8 cellular contexts compared by ENCODE assay signal in the genomic region with DNA sequence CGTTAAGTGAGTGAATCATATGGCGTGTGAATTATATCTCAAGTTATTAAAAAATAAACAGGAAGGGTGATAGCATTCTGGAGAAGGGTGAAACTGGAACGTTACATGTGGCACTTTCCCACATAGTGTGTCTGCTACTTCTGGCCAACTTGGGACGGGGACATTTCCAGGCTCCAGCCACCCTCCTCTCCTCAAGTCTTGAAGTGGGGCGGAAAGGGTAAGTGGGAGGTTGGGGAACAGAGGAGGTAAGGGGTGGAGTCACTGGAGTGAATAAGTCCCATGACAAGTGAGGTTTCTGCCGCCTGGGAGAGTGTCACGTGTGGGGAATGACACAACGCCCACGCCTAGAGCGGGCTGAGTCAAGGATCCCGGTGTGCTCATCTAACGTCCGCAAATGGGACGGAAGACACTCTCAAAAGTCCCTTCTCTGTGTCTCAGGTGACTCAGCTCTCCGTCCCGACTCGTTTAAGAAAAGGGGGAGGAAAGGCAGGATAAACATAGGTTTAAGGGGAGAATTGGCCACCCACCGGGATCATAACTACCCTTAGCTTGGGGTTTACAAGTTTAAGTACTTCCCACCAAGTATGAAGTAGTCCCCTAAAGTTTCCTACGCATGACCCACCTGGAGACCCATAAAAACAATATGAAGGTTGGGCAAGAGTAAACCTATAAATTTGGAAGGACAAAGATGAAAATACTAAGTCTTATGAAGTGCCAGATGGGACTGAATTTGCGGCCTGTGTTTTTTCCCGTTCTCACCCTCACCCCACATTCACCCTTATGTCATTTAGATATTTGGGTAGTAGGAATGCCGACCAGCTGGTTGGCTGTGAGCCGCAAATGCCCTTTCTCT. TPM values are rescaled to one million over a fixed set of nuclear protein-coding genes. Genes with fewer than 3 reads are reported as not detected.
DNase-seq lines count a peak whose midpoint lies in the region; ATAC-seq and TF ChIP-seq lines count a peak whose summit lies in the region.

No MANE protein-coding gene starts in this region.

- H3K36me3 ChIP-seq in KOPT-K1 (ENCODE audit: insufficient read depth, low read length), result no peaks in the 10 kb centered on the region
- no peaks in the 10 kb centered on the region for H3K36me3 ChIP-seq in upper lobe of left lung

- H3K27ac ChIP-seq in KOPT-K1 (ENCODE audit: low read depth, low read length, poor library complexity, severe bottlenecking) (peak overlapping the region; percentile 86), upper lobe of left lung (peak overlapping the region; percentile 96 to 99 (median 98))

- no peaks in the 10 kb centered on the region for H3K27me3 ChIP-seq in upper lobe of left lung

- H3K4me3 ChIP-seq in upper lobe of left lung, result peak overlapping the region; percentile 34 to 88 (median 78)

- WGBS in upper lobe of left lung, 2 donors, result 16% methylated on average over 23 of the region's 23 CpGs

- H3K27ac Mint-ChIP-seq in T-helper 17 cell (peak overlapping the region; percentile 97), progenitor cell of endocrine pancreas (peak overlapping the region; percentile 99)

- TF ChIP-seq POLR2A in GM19099 (IDR thresholded peaks at IDR 0.05; ENCODE audit: extremely low read depth, insufficient read length, low read depth) (peak; percentile 63), upper lobe of left lung (IDR thresholded peaks at IDR 0.05) (peak in 3 of 4 donors; percentile 69 to 95 (median 72))

- H3K36me3 Mint-ChIP-seq in T-helper 17 cell (ENCODE audit: low read depth) (no peaks in the 10 kb centered on the region), progenitor cell of endocrine pancreas (ENCODE audit: insufficient read depth) (no peaks in the 10 kb centered on the region)

- intact Hi-C loops in left ventricle myocardium superior (cut with micrococcal nuclease), result no loop called here

- H3K27me3 Mint-ChIP-seq in T-helper 17 cell, result no peaks in the 10 kb centered on the region
- H3K27me3 Mint-ChIP-seq in progenitor cell of endocrine pancreas, result no peaks in the 10 kb centered on the region

- H3K4me1 Mint-ChIP-seq in T-helper 17 cell (peaks cover 36% of the 10 kb centered on the region), progenitor cell of endocrine pancreas (ENCODE audit: low read depth) (peaks cover 35% of the 10 kb centered on the region)

- H3K9me3 Mint-ChIP-seq in progenitor cell of endocrine pancreas (ENCODE audit: low read depth), result no peaks in the 10 kb centered on the region

- TF ChIP-seq EP300 in upper lobe of left lung (IDR thresholded peaks at IDR 0.05), result peak in 2 of 4 donors; percentile 72 to 96

- peak overlapping the region; percentile 97 for H3K4me3 Mint-ChIP-seq in T-helper 17 cell
- peak overlapping the region; percentile 88 for H3K4me3 Mint-ChIP-seq in progenitor cell of endocrine pancreas (ENCODE audit: low read depth)

- TF ChIP-seq CTCF in progenitor cell of endocrine pancreas (IDR thresholded peaks at IDR 0.05; ENCODE audit: unreplicated experiment), result no peak
- TF ChIP-seq CTCF in upper lobe of left lung (IDR thresholded peaks at IDR 0.05), result no peak

- H3K9me3 ChIP-seq in KOPT-K1 (ENCODE audit: insufficient read depth, low read length, poor library complexity, severe bottlenecking) (no peaks in the 10 kb centered on the region), T-helper 17 cell (ENCODE audit: control insufficient read depth, low read length, poor library complexity, severe bottlenecking) (no peaks in the 10 kb centered on the region), upper lobe of left lung (no peaks in the 10 kb centered on the region)

- ATAC-seq in T-helper 17 cell, result peak; percentile 9
- ATAC-seq in left ventricle myocardium superior, result peak; percentile 85
- ATAC-seq in upper lobe of left lung (ENCODE audit: low FRiP score in 2 of 2), result peak; percentile 87 to 93

- H3K4me1 ChIP-seq in upper lobe of left lung, result peaks cover 31 to 51% (median 40%) of the 10 kb centered on the region in 4 donors

- DNase-seq in AG20443 (ENCODE audit: low spot score), result peak; percentile 93
- peak in 2 of 3 donors; percentile 54 to 69 for DNase-seq in T-helper 17 cell
- peak in 50 of 56 donors; percentile 1 to 75 (median 41) for DNase-seq in amygdala (lab: John Stamatoyannopoulos, UW)
- peak; percentile 87 for DNase-seq in left ventricle myocardium superior
- peak; percentile 24 for DNase-seq in progenitor cell of endocrine pancreas (ENCODE audit: low spot score, unreplicated experiment)
- peak in 1 of 2 donors; percentile 97 for DNase-seq in upper lobe of left lung

RNA-seq across cellular contexts. Expression of a gene that starts 1.2 kb away (rescaled TPM):
- total RNA-seq in T-helper 17 cell (10 to 100 TPM; 77.0 to 85.8 TPM), left ventricle myocardium superior (42.8 TPM), progenitor cell of endocrine pancreas (55.4 and 59.8 TPM in 2 replicates), upper lobe of left lung (100 to 1,000 TPM in 5 of 6 donors, 10 to 100 TPM in 1; 87.5 to 233 (median 152) TPM)

RNA-seq across cellular contexts. Expression of a gene that starts 31.5 kb away (rescaled TPM):
- 10 to 100 TPM; 17.2 to 19.9 TPM for total RNA-seq in T-helper 17 cell
- 20.3 TPM for total RNA-seq in left ventricle myocardium superior
- 96.5 and 106 TPM in 2 replicates for total RNA-seq in progenitor cell of endocrine pancreas
- total RNA-seq in upper lobe of left lung, result 10 to 100 TPM in 5 of 6 donors, 1 to 10 TPM in 1; 4.2 to 54.4 (median 28.9) TPM

RNA-seq across cellular contexts. Expression of a gene that starts 44.4 kb away (rescaled TPM):
- total RNA-seq in T-helper 17 cell (100 to 1,000 TPM; 219 to 256 TPM), left ventricle myocardium superior (248 TPM), progenitor cell of endocrine pancreas (318 and 358 TPM in 2 replicates), upper lobe of left lung (100 to 1,000 TPM; 103 to 416 (median 230) TPM)

Comparison
In these comparisons a context has a peak if more than half of its experiments do, and no peak if none do; other contexts are left out.
1. ATAC-seq: peak in every context shown above with its lines; median percentile 90 in upper lobe of left lung; 85 in left ventricle myocardium superior; 9 in T-helper 17 cell.